In genomic region chr17:79174193-79174765, GRCh38 we compare ENCODE assay signal across 15 cellular contexts.
DNase-seq lines count a peak whose midpoint lies in the region; ATAC-seq and TF ChIP-seq lines count a peak whose summit lies in the region.
"Had no signal": no experiment of that assay in that cellular context is flagged by ENCODE, and none has a peak within 500 bp of the region (broad histone marks: within the 10 kb centered on the region; RNA-seq: fewer than 3 reads in every experiment).

No MANE protein-coding gene starts in this region.

- H3K4me3 ChIP-seq in HEK293 (ENCODE audit: low read depth, low read length), result no peak overlapping the region
- H3K4me3 ChIP-seq in naive thymus-derived CD4-positive, alpha-beta T cell (ENCODE audit: low read length), result no peak overlapping the region
- H3K4me3 ChIP-seq: A549, HAP-1, K562 had no signal

- POLR2A ChIA-PET in HEK293 (lab: Yijun Ruan, JAX) (no interaction called here), WTC11 (lab: Charles Lee) (no interaction called here)
- POLR2A ChIA-PET in naive thymus-derived CD4-positive, alpha-beta T cell (lab: Charles Lee), result no interaction called here

- in situ Hi-C loops in GM13977 (cut with MboI; ENCODE audit: low pct_unique_long_range_greater_than_20kb, low sequenced_read_pairs, unreplicated experiment), result no loop called here

- no peaks in the 10 kb centered on the region for H3K9me3 ChIP-seq in HEK293 (ENCODE audit: control insufficient read depth, insufficient read depth, low read depth, low read length)
- H3K9me3 ChIP-seq in naive thymus-derived CD4-positive, alpha-beta T cell (ENCODE audit: control insufficient read depth in 2 of 3, low read length in 3 of 3), result no peaks in the 10 kb centered on the region
- H3K9me3 ChIP-seq: A549, BE2C, HAP-1 had no signal

- TF ChIP-seq CTCF in HEK293 (tag by site-specific recombination; IDR thresholded peaks at IDR 0.05), result no peak
- no peak for TF ChIP-seq CTCF in WTC11 (IDR thresholded peaks at IDR 0.05)
- no peak for TF ChIP-seq CTCF in GM13977 (IDR thresholded peaks at IDR 0.05; ENCODE audit: extremely low read depth, insufficient read depth, missing control alignments)

- H3K9me3 Mint-ChIP-seq in WTC11, result no peaks in the 10 kb centered on the region
- no peaks in the 10 kb centered on the region for H3K9me3 Mint-ChIP-seq in naive thymus-derived CD4-positive, alpha-beta T cell
- H3K9me3 Mint-ChIP-seq: CD8-positive, alpha-beta T cell; HFFc6 had no signal

- H3K36me3 Mint-ChIP-seq in WTC11, result no peaks in the 10 kb centered on the region
- no peaks in the 10 kb centered on the region for H3K36me3 Mint-ChIP-seq in naive thymus-derived CD4-positive, alpha-beta T cell
- H3K36me3 Mint-ChIP-seq: CD14-positive monocyte; CD8-positive, alpha-beta T cell had no signal

- DNase-seq in WTC11 (ENCODE audit: low spot score) (no peak), DMS79 (lab: John Stamatoyannopoulos, UW) (no peak), GM13977 (ENCODE audit: low spot score) (no peak), activated gamma-delta T cell treated with Interleukin-2 at 50 U/mL for 16 hours (no peak)
- DNase-seq in naive thymus-derived CD4-positive, alpha-beta T cell, result no peak
- DNase-seq: BE2C; CD8-positive, alpha-beta T cell; COR-L47; GOT3; HFFc6 had no signal

- CTCF ChIA-PET in HEK293 (lab: Yijun Ruan, JAX) (interaction anchor here (0.7 to 1.6 kb wide), 3 partner anchors 218 to 227 kb away, joined by 3 to 5 read pairs (median 3); no protein-coding TSS in a partner anchor), WTC11 (lab: Charles Lee) (interaction anchor here (1.0 to 1.3 kb wide), 2 partner anchors 214 to 218 kb away, joined by 3 to 6 read pairs; no protein-coding TSS in a partner anchor)
- CTCF ChIA-PET in naive thymus-derived CD4-positive, alpha-beta T cell (lab: Charles Lee), result no interaction called here

- H3K27ac ChIP-seq in HEK293 (ENCODE audit: extremely low read depth, low read depth, low read length), result no peak overlapping the region
- no peak overlapping the region for H3K27ac ChIP-seq in naive thymus-derived CD4-positive, alpha-beta T cell (ENCODE audit: low read depth, low read length)
- H3K27ac ChIP-seq: A549 had no signal

- no peaks in the 10 kb centered on the region for H3K4me1 ChIP-seq in HEK293 (ENCODE audit: control insufficient read depth, insufficient read depth, low read length)
- no peaks in the 10 kb centered on the region for H3K4me1 ChIP-seq in naive thymus-derived CD4-positive, alpha-beta T cell (ENCODE audit: control insufficient read depth in 2 of 2, insufficient read depth in 2 of 2, low read length in 2 of 2)
- H3K4me1 ChIP-seq: BE2C, HAP-1 had no signal

- no peak for ATAC-seq in WTC11
- peak; percentile 20 for ATAC-seq in naive thymus-derived CD4-positive, alpha-beta T cell
- ATAC-seq: A549; CD8-positive, alpha-beta T cell; K562 had no signal

- H3K27me3 ChIP-seq in naive thymus-derived CD4-positive, alpha-beta T cell (ENCODE audit: control insufficient read depth in 2 of 2, insufficient read depth in 2 of 2, low read length in 2 of 2), result no peaks in the 10 kb centered on the region

- H3K27me3 Mint-ChIP-seq in WTC11 (ENCODE audit: low read depth), result no peaks in the 10 kb centered on the region; the same call in 1 of the 2 replicates
- H3K27me3 Mint-ChIP-seq in naive thymus-derived CD4-positive, alpha-beta T cell, result peaks cover 0 to 4% (median 0%) of the 10 kb centered on the region in 5 donors

- intact Hi-C loops in naive thymus-derived CD4-positive, alpha-beta T cell (cut with micrococcal nuclease), result no loop called here

- H3K27ac Mint-ChIP-seq in WTC11, result peak overlapping the region; percentile 16
- H3K27ac Mint-ChIP-seq in naive thymus-derived CD4-positive, alpha-beta T cell, result peak overlapping the region in 1 of 9 donors; percentile 25
- H3K27ac Mint-ChIP-seq: CD14-positive monocyte; CD8-positive, alpha-beta T cell; HFFc6 had no signal

- H3K36me3 ChIP-seq in HEK293 (ENCODE audit: control insufficient read depth in 2 of 2, insufficient read depth in 1 of 2, low read length in 2 of 2), result no peaks in the 10 kb centered on the region
- H3K36me3 ChIP-seq in naive thymus-derived CD4-positive, alpha-beta T cell (ENCODE audit: control insufficient read depth in 2 of 3, insufficient read depth in 3 of 3, low read length in 3 of 3), result no peaks in the 10 kb centered on the region
- H3K36me3 ChIP-seq: BE2C, HAP-1 had no signal

- no peak overlapping the region for H3K4me3 Mint-ChIP-seq in WTC11
- H3K4me3 Mint-ChIP-seq in naive thymus-derived CD4-positive, alpha-beta T cell, result no peak overlapping the region
- H3K4me3 Mint-ChIP-seq: CD14-positive monocyte; CD8-positive, alpha-beta T cell; HFFc6 had no signal

- 0 out of 2 replicates have a peak, but pooled peaks cover 6% of the 10 kb centered on the region for H3K4me1 Mint-ChIP-seq in WTC11
- H3K4me1 Mint-ChIP-seq in naive thymus-derived CD4-positive, alpha-beta T cell, result peaks cover 0 to 2% (median 0%) of the 10 kb centered on the region in 7 donors
- H3K4me1 Mint-ChIP-seq: CD14-positive monocyte had no signal

TF ChIP-seq in HEK293, 187 proteins besides CTCF, POLR2A, EP300 and RAD21:
- TF ChIP-seq ZBTB26 (tag by site-specific recombination; optimal IDR thresholded peaks at IDR 0.05) (peak; percentile 13), ZNF544 (tag by site-specific recombination; IDR thresholded peaks at IDR 0.05) (no peak), ZNF629 (tag by site-specific recombination; IDR thresholded peaks at IDR 0.05) (no peak), ZBTB48 (tag by site-specific recombination; IDR thresholded peaks at IDR 0.05) (0 out of 2 replicates have a peak, but pooled peaks have one; percentile 30)
- TF ChIP-seq, protein P1, sequence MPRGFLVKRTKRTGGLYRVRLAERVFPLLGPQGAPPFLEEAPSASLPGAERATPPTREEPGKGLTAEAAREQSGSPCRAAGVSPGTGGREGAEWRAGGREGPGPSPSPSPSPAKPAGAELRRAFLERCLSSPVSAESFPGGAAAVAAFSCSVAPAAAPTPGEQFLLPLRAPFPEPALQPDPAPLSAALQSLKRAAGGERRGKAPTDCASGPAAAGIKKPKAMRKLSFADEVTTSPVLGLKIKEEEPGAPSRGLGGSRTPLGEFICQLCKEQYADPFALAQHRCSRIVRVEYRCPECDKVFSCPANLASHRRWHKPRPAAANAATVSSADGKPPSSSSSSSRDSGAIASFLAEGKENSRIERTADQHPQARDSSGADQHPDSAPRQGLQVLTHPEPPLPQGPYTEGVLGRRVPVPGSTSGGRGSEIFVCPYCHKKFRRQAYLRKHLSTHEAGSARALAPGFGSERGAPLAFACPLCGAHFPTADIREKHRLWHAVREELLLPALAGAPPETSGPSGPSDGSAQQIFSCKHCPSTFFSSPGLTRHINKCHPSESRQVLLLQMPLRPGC (tag by site-specific recombination; IDR thresholded peaks at IDR 0.05), result no peak

TF ChIP-seq in WTC11, 78 proteins besides CTCF, POLR2A, EP300 and RAD21 (continues in another document):
- no peak for TF ChIP-seq ATF1 (CRISPR knock-in tag; IDR thresholded peaks at IDR 0.05)
- TF ChIP-seq, protein P2, sequence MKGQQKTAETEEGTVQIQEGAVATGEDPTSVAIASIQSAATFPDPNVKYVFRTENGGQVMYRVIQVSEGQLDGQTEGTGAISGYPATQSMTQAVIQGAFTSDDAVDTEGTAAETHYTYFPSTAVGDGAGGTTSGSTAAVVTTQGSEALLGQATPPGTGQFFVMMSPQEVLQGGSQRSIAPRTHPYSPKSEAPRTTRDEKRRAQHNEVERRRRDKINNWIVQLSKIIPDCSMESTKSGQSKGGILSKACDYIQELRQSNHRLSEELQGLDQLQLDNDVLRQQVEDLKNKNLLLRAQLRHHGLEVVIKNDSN (CRISPR knock-in tag; IDR thresholded peaks at IDR 0.05), result no peak
- TF ChIP-seq ZNF121 (CRISPR knock-in tag; IDR thresholded peaks at IDR 0.05), result no peak; the same call in 1 of the 2 replicates
- TF ChIP-seq ZNF138 (CRISPR knock-in tag; conservative IDR thresholded peaks at IDR 0.05), result no peak
- TF ChIP-seq, protein P3, sequence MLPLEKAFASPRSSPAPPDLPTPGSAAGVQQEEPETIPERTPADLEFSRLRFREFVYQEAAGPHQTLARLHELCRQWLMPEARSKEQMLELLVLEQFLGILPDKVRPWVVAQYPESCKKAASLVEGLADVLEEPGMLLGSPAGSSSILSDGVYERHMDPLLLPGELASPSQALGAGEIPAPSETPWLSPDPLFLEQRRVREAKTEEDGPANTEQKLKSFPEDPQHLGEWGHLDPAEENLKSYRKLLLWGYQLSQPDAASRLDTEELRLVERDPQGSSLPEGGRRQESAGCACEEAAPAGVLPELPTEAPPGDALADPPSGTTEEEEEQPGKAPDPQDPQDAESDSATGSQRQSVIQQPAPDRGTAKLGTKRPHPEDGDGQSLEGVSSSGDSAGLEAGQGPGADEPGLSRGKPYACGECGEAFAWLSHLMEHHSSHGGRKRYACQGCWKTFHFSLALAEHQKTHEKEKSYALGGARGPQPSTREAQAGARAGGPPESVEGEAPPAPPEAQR (CRISPR knock-in tag; IDR thresholded peaks at IDR 0.05), result no peak
- no peak for TF ChIP-seq JAZF1 (CRISPR knock-in tag; IDR thresholded peaks at IDR 0.05)
- no peak for TF ChIP-seq CREB1 (CRISPR knock-in tag; IDR thresholded peaks at IDR 0.05)
- TF ChIP-seq ZNF232 (CRISPR knock-in tag; IDR thresholded peaks at IDR 0.05), result no peak
- TF ChIP-seq ZBTB43 (CRISPR knock-in tag; IDR thresholded peaks at IDR 0.05), result no peak
- TF ChIP-seq ZNF219 (CRISPR knock-in tag; IDR thresholded peaks at IDR 0.05; ENCODE audit: borderline replicate concordance), result no peak
